Comparison of ENCODE assay signal across 1 cellular context in the genomic region with DNA sequence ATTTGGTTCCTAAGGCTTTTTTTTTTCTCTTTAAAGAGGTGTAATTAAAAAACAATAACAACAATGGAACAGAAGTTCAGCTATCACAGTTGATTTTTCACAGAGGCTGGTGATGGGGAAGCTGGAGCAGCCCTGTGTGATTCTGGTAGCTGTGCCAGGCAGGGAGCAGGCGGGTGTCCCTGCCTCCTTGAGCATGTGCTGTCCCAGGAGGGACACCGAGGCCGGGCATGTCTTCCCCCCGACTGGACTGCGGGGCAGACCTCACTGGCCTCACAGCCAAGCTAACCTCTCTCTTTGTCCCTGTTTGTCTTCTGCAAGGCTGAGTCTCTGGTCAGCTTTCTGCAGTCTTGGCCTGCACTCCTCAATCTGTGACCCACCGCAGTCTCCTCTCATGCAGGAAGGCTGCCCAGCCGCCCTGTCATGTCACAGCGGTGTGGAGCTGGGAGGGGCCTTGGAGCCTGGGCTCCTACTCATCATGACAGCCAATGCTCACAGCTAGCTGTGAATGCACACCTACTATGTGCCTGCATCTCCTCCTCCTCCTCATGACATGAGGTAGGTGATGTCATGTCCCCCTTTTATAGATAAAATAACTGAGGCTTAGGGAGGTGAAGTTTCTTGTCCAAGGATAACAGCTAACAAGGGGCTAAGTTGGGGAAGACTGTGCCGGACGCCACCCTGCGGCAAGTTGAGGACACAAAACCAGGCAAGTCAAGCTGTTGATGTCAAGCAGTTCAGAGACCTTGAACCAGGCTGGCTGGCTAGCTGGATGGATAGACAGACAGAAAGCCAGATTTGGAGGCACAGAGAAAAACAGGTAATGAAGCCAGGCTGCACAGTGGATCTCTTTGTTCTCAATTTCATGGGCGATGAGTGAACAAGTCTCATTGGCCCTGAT.
TF ChIP-seq lines count a peak whose summit lies in the region.

No MANE protein-coding gene starts in this region.

TF ChIP-seq in HepG2, 621 proteins besides CTCF, POLR2A, EP300 and RAD21 (continued from another document):
- TF ChIP-seq ELF4 (CRISPR knock-in tag; IDR thresholded peaks at IDR 0.05; ENCODE audit: borderline replicate concordance) (no peak), SPEN (CRISPR knock-in tag; IDR thresholded peaks at IDR 0.05; ENCODE audit: low read depth) (no peak), XRCC5 (optimal IDR thresholded peaks at IDR 0.05; ENCODE audit: low read length) (peak; percentile 32), STAG1 (CRISPR knock-in tag; IDR thresholded peaks at IDR 0.05) (peak; percentile 28; the same call in 1 of the 2 replicates), SMC3 (IDR thresholded peaks at IDR 0.05; ENCODE audit: low read length) (peak; percentile 42; the same call in 1 of the 2 replicates)
- TF ChIP-seq, protein P1, sequence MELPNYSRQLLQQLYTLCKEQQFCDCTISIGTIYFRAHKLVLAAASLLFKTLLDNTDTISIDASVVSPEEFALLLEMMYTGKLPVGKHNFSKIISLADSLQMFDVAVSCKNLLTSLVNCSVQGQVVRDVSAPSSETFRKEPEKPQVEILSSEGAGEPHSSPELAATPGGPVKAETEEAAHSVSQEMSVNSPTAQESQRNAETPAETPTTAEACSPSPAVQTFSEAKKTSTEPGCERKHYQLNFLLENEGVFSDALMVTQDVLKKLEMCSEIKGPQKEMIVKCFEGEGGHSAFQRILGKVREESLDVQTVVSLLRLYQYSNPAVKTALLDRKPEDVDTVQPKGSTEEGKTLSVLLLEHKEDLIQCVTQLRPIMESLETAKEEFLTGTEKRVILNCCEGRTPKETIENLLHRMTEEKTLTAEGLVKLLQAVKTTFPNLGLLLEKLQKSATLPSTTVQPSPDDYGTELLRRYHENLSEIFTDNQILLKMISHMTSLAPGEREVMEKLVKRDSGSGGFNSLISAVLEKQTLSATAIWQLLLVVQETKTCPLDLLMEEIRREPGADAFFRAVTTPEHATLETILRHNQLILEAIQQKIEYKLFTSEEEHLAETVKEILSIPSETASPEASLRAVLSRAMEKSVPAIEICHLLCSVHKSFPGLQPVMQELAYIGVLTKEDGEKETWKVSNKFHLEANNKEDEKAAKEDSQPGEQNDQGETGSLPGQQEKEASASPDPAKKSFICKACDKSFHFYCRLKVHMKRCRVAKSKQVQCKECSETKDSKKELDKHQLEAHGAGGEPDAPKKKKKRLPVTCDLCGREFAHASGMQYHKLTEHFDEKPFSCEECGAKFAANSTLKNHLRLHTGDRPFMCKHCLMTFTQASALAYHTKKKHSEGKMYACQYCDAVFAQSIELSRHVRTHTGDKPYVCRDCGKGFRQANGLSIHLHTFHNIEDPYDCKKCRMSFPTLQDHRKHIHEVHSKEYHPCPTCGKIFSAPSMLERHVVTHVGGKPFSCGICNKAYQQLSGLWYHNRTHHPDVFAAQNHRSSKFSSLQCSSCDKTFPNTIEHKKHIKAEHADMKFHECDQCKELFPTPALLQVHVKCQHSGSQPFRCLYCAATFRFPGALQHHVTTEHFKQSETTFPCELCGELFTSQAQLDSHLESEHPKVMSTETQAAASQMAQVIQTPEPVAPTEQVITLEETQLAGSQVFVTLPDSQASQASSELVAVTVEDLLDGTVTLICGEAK (IDR thresholded peaks at IDR 0.05): no peak
- TF ChIP-seq, protein P1 (CRISPR knock-in tag; IDR thresholded peaks at IDR 0.05): no peak
